14 cellular contexts compared by ENCODE assay signal in genomic region chr10:29105516-29106215, GRCh38.
A peak's percentile ranks its signal among the peaks of the same experiment; 100 is the strongest.
DNase-seq lines count a peak whose midpoint lies in the region; ATAC-seq and TF ChIP-seq lines count a peak whose summit lies in the region.
"Had no signal": no experiment of that assay in that cellular context is flagged by ENCODE, and none has a peak within 500 bp of the region (broad histone marks: within the 10 kb centered on the region; RNA-seq: fewer than 3 reads in every experiment).

No MANE protein-coding gene starts in this region.

- TF ChIP-seq CTCF in HFFc6 (IDR thresholded peaks at IDR 0.05): no peak

- DNase-seq in AG08395 (ENCODE audit: low spot score): peak; percentile 31
- DNase-seq in HFFc6: peak; percentile 46
- DNase-seq in astrocyte of the hippocampus (ENCODE audit: low read depth, low spot score): peak; percentile 87
- DNase-seq in kidney tubule cell (ENCODE audit: low spot score): peak; percentile 72
- DNase-seq in ureter (ENCODE audit: low spot score): no peak
- no peak for DNase-seq in ecto neural progenitor cell (ENCODE audit: low spot score)
- DNase-seq in NAMALWA (ENCODE audit: low spot score): no peak
- DNase-seq: CD4-positive, alpha-beta T cell; NCI-H2081; uterus had no signal

- H3K9me3 Mint-ChIP-seq in HFFc6: no peaks in the 10 kb centered on the region
- H3K9me3 Mint-ChIP-seq: CD4-positive, alpha-beta T cell; IgD-negative memory B cell had no signal

- ATAC-seq in HG02571 (IDR thresholded peaks at IDR 0.05; ENCODE audit: unreplicated experiment): no peak
- ATAC-seq: GM23338 had no signal

- peaks cover 26% of the 10 kb centered on the region for H3K27me3 Mint-ChIP-seq in HFFc6 (ENCODE audit: insufficient read depth)
- H3K27me3 Mint-ChIP-seq: IgD-negative memory B cell had no signal

- no peaks in the 10 kb centered on the region for H3K36me3 Mint-ChIP-seq in HFFc6 (ENCODE audit: low read depth)
- H3K36me3 Mint-ChIP-seq: activated naive CD8-positive, alpha-beta T cell had no signal

- H3K4me3 Mint-ChIP-seq in HFFc6: peak overlapping the region; percentile 26
- H3K4me3 Mint-ChIP-seq: activated naive CD8-positive, alpha-beta T cell; CD4-positive, alpha-beta T cell; GM23338; IgD-negative memory B cell had no signal

- H3K27ac Mint-ChIP-seq in HFFc6: no peak overlapping the region
- H3K27ac Mint-ChIP-seq: activated naive CD8-positive, alpha-beta T cell; CD4-positive, alpha-beta T cell; GM23338; IgD-negative memory B cell had no signal

- H3K4me1 Mint-ChIP-seq in HFFc6 (ENCODE audit: low read depth): peaks cover 21% of the 10 kb centered on the region
- H3K4me1 Mint-ChIP-seq: IgD-negative memory B cell had no signal

Comparison
In these comparisons a context has a peak if more than half of its experiments do, and no peak if none do; other contexts are left out.
1. DNase-seq: peak in AG08395 (single experiment), HFFc6 (single experiment), astrocyte of the hippocampus (single experiment) and kidney tubule cell (single experiment); none in ureter (single experiment), ecto neural progenitor cell (single experiment) and NAMALWA (single experiment).